In genomic region chr1:229341811-229342304, GRCh38 we compare ENCODE assay signal across 8 cellular contexts. TPM values are rescaled to one million over a fixed set of nuclear protein-coding genes. Genes with fewer than 3 reads are reported as not detected.
DNase-seq lines count a peak whose midpoint lies in the region; ATAC-seq, FAIRE-seq and TF ChIP-seq lines count a peak whose summit lies in the region.

No MANE protein-coding gene starts in this region.

- H3K27ac Mint-ChIP-seq in endothelial cell (ENCODE audit: unreplicated experiment), result peak overlapping the region; percentile 81

- peaks cover 5% of the 10 kb centered on the region for H3K36me3 Mint-ChIP-seq in endothelial cell (ENCODE audit: low read depth, unreplicated experiment)

- H3K9me3 ChIP-seq in muscle layer of duodenum (ENCODE audit: control insufficient read depth in 1 of 2, low read length in 2 of 2), result no peaks in the 10 kb centered on the region

- H3K36me3 ChIP-seq in muscle layer of duodenum (ENCODE audit: control insufficient read depth in 1 of 2, insufficient read depth in 2 of 2, low read length in 2 of 2), result no peaks in the 10 kb centered on the region

- no peaks in the 10 kb centered on the region for H3K27me3 ChIP-seq in muscle layer of duodenum (ENCODE audit: low read depth, low read length)

- peaks cover 22% of the 10 kb centered on the region for H3K27me3 Mint-ChIP-seq in endothelial cell (ENCODE audit: unreplicated experiment)

- in situ Hi-C loops in SK-MEL-5 (cut with HindIII; ENCODE audit: low pct_unique_long_range_greater_than_20kb, low sequenced_read_pairs), result no loop called here

- H3K4me1 ChIP-seq in muscle layer of duodenum (ENCODE audit: control insufficient read depth in 1 of 2, insufficient read depth in 2 of 2, low read length in 2 of 2), result peaks cover 0 to 8% of the 10 kb centered on the region in 2 donors

- no peak for TF ChIP-seq POLR2A in GM12892 (IDR thresholded peaks at IDR 0.05; ENCODE audit: low read depth, low read length)

- ATAC-seq in GM21360 (IDR thresholded peaks at IDR 0.05; ENCODE audit: unreplicated experiment), result peak; percentile 32
- peak; percentile 13 for ATAC-seq in HG03558 (IDR thresholded peaks at IDR 0.05; ENCODE audit: extremely low read depth, unreplicated experiment)

- H3K4me3 ChIP-seq in muscle layer of duodenum (ENCODE audit: low read depth in 1 of 2, low read length in 2 of 2), result peak overlapping the region; percentile 53 to 83

- no peaks in the 10 kb centered on the region for H3K9me3 Mint-ChIP-seq in endothelial cell (ENCODE audit: unreplicated experiment)

- no peak for FAIRE-seq in GM12892 (lab: Jason Lieb, UNC)

- DNase-seq in DMS153 treated with DMSO at 0.1 percent for 48 hours (lab: John Stamatoyannopoulos, UW; ENCODE audit: unreplicated experiment) (peak; percentile 42), SK-MEL-5 (ENCODE audit: low read depth, low spot score) (peak; percentile 40), endothelial cell (ENCODE audit: low spot score) (no peak), GM12892 (ENCODE audit: insufficient read length) (no peak), occipital lobe (lab: John Stamatoyannopoulos, UW) (no peak)

- no peak for TF ChIP-seq CTCF in endothelial cell (IDR thresholded peaks at IDR 0.05; ENCODE audit: unreplicated experiment)

- peak overlapping the region; percentile 96 for H3K4me3 Mint-ChIP-seq in endothelial cell (ENCODE audit: unreplicated experiment)

- peaks cover 40% of the 10 kb centered on the region for H3K4me1 Mint-ChIP-seq in endothelial cell (ENCODE audit: unreplicated experiment)

- H3K27ac ChIP-seq in muscle layer of duodenum (ENCODE audit: low read length), result no peak overlapping the region

RNA-seq across cellular contexts. Expression of gene CCSAP, which starts 1.0 kb away (rescaled TPM):
- 26.2 and 26.6 TPM in 2 replicates for total RNA-seq in SK-MEL-5 (2014; rRNA removed; shearing (Covaris generic))
- polyA plus RNA-seq in SK-MEL-5 (2015; cell fraction: cytosol; rRNA removed), result 10.4 and 16.3 TPM in 2 replicates
- 16.1 and 21.9 TPM in 2 replicates for polyA plus RNA-seq in SK-MEL-5 (2015; cell fraction: nucleus; rRNA removed)
- total RNA-seq in endothelial cell (ENCODE audit: unreplicated experiment) (6.7 TPM), occipital lobe (286 TPM)
- 3.6 TPM for polyA plus RNA-seq in GM12892 (2012; ENCODE audit: missing spikeins)

Comparison
In these comparisons a context has a peak if more than half of its experiments do, and no peak if none do; other contexts are left out.
1. DNase-seq: peak in DMS153 treated with DMSO at 0.1 percent for 48 hours (single experiment) and SK-MEL-5 (single experiment); none in endothelial cell (single experiment), GM12892 (single experiment) and occipital lobe (single experiment).
2. RNA of gene CCSAP, which starts 1.0 kb away (total RNA-seq): 286 TPM in occipital lobe (single experiment); 26.2 to 26.6 TPM in SK-MEL-5 and 6.7 TPM in endothelial cell (single experiment); every median in the first group is over 10 times any median in the second.